ENCODE assay signal across 1 cellular context in the genomic region with DNA sequence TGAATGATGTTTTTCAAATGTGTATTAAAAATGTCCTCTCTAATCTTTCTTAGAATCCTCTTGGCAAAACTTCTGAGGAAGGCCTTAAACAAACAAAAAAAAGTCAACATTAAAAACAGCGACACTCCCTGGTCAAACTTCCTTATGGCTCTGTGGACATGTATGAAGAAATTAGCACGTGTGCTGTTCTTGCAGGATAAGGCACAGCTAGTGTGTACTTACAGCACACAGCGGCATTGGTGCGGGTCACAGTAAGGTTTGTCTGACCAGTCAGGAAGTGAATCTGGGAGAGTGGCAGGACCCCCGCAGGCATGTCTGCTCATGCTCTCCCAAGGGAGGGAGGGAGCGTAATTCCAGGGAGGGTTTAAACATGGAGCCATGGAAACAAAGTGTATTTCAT.
TF ChIP-seq lines count a peak whose summit lies in the region.

No MANE protein-coding gene starts in this region.

TF ChIP-seq in H1, 55 proteins besides CTCF, POLR2A, EP300 and RAD21:
- TF ChIP-seq EZH2 (IDR thresholded peaks at IDR 0.05; ENCODE audit: low read depth, low read length, severe bottlenecking) (no peak), SIRT6 (IDR thresholded peaks at IDR 0.05; ENCODE audit: low read length) (no peak), MAFK (IDR thresholded peaks at IDR 0.05; ENCODE audit: low read depth, low read length) (no peak), HDAC2 (IDR thresholded peaks at IDR 0.05; ENCODE audit: borderline replicate concordance in 1 of 2, low read depth in 2 of 2, low read length in 2 of 2) (no peak), CBX5 (IDR thresholded peaks at IDR 0.05; ENCODE audit: low read depth, low read length) (no peak), SP2 (IDR thresholded peaks at IDR 0.05; ENCODE audit: low read length) (no peak), JUN (IDR thresholded peaks at IDR 0.05; ENCODE audit: low read depth, low read length) (no peak), KDM1A (IDR thresholded peaks at IDR 0.05; ENCODE audit: borderline replicate concordance, low read length) (no peak), ZNF274 (IDR thresholded peaks at IDR 0.05; ENCODE audit: borderline replicate concordance, extremely low read depth, low read length) (no peak), RBBP5 (IDR thresholded peaks at IDR 0.05; ENCODE audit: borderline replicate concordance, low read depth, low read length) (no peak), RFX5 (IDR thresholded peaks at IDR 0.05; ENCODE audit: borderline replicate concordance, low read depth, low read length) (no peak), SIX5 (IDR thresholded peaks at IDR 0.05; ENCODE audit: low read depth, low read length) (no peak), GABPA (IDR thresholded peaks at IDR 0.05; ENCODE audit: borderline replicate concordance, insufficient read depth, low read length) (no peak), NRF1 (IDR thresholded peaks at IDR 0.05; ENCODE audit: low read depth, low read length) (no peak), TCF12 (IDR thresholded peaks at IDR 0.05; ENCODE audit: low read depth, low read length) (no peak), CEBPB (IDR thresholded peaks at IDR 0.05; ENCODE audit: low read depth, low read length) (no peak), EGR1 (IDR thresholded peaks at IDR 0.05; ENCODE audit: borderline replicate concordance, low read depth, low read length) (no peak)
